ENCODE assay signal across 10 cellular contexts in the genomic region with DNA sequence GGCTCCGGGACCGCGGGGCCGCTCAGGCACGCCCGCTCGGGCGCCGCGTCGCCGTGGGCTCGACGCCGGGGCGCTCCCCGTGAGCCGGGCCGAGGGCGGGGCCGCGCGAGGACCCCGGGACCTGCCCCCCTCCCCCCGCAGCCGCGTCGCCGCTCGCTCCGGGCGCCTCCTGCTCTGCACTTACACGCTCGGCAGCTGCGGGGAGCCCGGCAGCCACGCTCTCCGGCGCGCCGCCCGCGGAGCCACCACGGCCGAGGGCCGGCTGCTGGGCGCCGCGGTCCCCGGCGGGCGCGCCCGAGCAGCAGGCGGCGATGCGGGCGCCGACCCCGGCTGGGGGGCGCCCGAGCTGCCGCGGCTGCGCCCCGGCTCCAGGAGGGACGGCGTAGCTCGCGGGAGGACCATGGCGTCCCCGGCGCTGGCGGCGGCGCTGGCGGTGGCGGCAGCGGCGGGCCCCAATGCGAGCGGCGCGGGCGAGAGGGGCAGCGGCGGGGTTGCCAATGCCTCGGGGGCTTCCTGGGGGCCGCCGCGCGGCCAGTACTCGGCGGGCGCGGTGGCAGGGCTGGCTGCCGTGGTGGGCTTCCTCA. TPM values are rescaled to one million over a fixed set of nuclear protein-coding genes. Genes with fewer than 3 reads are reported as not detected.
DNase-seq lines count a peak whose midpoint lies in the region; ATAC-seq, FAIRE-seq and TF ChIP-seq lines count a peak whose summit lies in the region.
"Had no signal": no experiment of that assay in that cellular context is flagged by ENCODE, and none has a peak within 500 bp of the region (broad histone marks: within the 10 kb centered on the region; RNA-seq: fewer than 3 reads in every experiment).

Gene ADRA2C (plus strand): TSS at position 179 of the 584 bp plus-strand sequence. CDS start 222 bp downstream, at position 401.

- H3K4me3 Mint-ChIP-seq in activated CD8-positive, alpha-beta memory T cell treated with anti-CD3 and anti-CD28 coated beads, Interleukin-2, amount 10 ng/mL, durations not matched to agents 7 days and 5 days = peak within 1 kb of the TSS; percentile 45

- WGBS in liver = 3% methylated on average over 97 of the region's 97 CpGs

- CTCF ChIA-PET in activated CD8-positive, alpha-beta memory T cell treated with anti-CD3 and anti-CD28 coated beads, Interleukin-2, amount 10 ng/mL, durations not matched to agents 7 days and 5 days (lab: Charles Lee) = no interaction called here

- H3K27ac Mint-ChIP-seq in activated CD8-positive, alpha-beta memory T cell treated with anti-CD3 and anti-CD28 coated beads, Interleukin-2, amount 10 ng/mL, durations not matched to agents 7 days and 5 days = peak within 1 kb of the TSS; percentile 34

- ATAC-seq in activated CD8-positive, alpha-beta memory T cell treated with anti-CD3 and anti-CD28 coated beads, Interleukin-2, amount 10 ng/mL, durations not matched to agents 7 days and 5 days = no peak
- ATAC-seq in GM21576 (IDR thresholded peaks at IDR 0.05; ENCODE audit: unreplicated experiment) = no peak
- no peak for ATAC-seq in HG02970 (IDR thresholded peaks at IDR 0.05; ENCODE audit: low FRiP score, unreplicated experiment)

- no peak for TF ChIP-seq CTCF in liver (IDR thresholded peaks at IDR 0.05; ENCODE audit: low read depth, low read length, missing input control)

- H3K27me3 Mint-ChIP-seq in activated CD8-positive, alpha-beta memory T cell treated with anti-CD3 and anti-CD28 coated beads, Interleukin-2, amount 10 ng/mL, durations not matched to agents 7 days and 5 days = peaks cover 35% of the 10 kb centered on the region

- H3K9ac ChIP-seq in liver (ENCODE audit: low read depth in 1 of 2, low read length in 2 of 2) = no peak within 1 kb of the TSS

- peaks cover 8% of the 10 kb centered on the region for H3K4me1 Mint-ChIP-seq in activated CD8-positive, alpha-beta memory T cell treated with anti-CD3 and anti-CD28 coated beads, Interleukin-2, amount 10 ng/mL, durations not matched to agents 7 days and 5 days

- TF ChIP-seq RAD21 in liver (IDR thresholded peaks at IDR 0.05) = no peak

- FAIRE-seq in urothelium cell line (lab: Jason Lieb, UNC) = no peak

- no peak within 1 kb of the TSS for H3K27ac ChIP-seq in liver (ENCODE audit: low read depth in 1 of 2, low read length in 2 of 2)

- peaks cover 6 to 15% (median 9%) of the 10 kb centered on the region in 4 donors for H3K4me1 ChIP-seq in liver (ENCODE audit: control insufficient read depth in 4 of 4, insufficient read depth in 4 of 4, low read length in 3 of 4)

- peaks cover 3% of the 10 kb centered on the region for H3K36me3 Mint-ChIP-seq in activated CD8-positive, alpha-beta memory T cell treated with anti-CD3 and anti-CD28 coated beads, Interleukin-2, amount 10 ng/mL, durations not matched to agents 7 days and 5 days

- no peaks in the 10 kb centered on the region for H3K36me3 ChIP-seq in liver (ENCODE audit: control insufficient read depth in 4 of 4, insufficient read depth in 3 of 4, low read depth in 1 of 4, low read length in 3 of 4)

- no peaks in the 10 kb centered on the region for H3K9me3 ChIP-seq in liver (ENCODE audit: control insufficient read depth in 4 of 4, low read length in 3 of 4)

- in situ Hi-C loops in T47D (cut with HindIII; ENCODE audit: low pct_unique_long_range_greater_than_20kb, low sequenced_read_pairs) = no loop called here

- H3K9me3 Mint-ChIP-seq in activated CD8-positive, alpha-beta memory T cell treated with anti-CD3 and anti-CD28 coated beads, Interleukin-2, amount 10 ng/mL, durations not matched to agents 7 days and 5 days (ENCODE audit: low read depth) = no peaks in the 10 kb centered on the region

- no peak for DNase-seq in activated CD8-positive, alpha-beta memory T cell treated with anti-CD3 and anti-CD28 coated beads, Interleukin-2, amount 10 ng/mL, durations not matched to agents 7 days and 5 days
- DNase-seq in activated CD8-positive, alpha-beta memory T cell treated with anti-CD3 and anti-CD28 coated beads, Interleukin-2, amount 50 U/mL, for 48 hours = no peak
- DNase-seq in T47D (ENCODE audit: low read depth in 1 of 2, low spot score in 1 of 2) (peak; percentile 70 to 86), urothelium cell line (ENCODE audit: low spot score) (peak; percentile 66), COLO829 (ENCODE audit: low spot score) (no peak)
- DNase-seq: GF-D8; stimulated activated naive CD4-positive, alpha-beta T cell had no signal

- peak within 1 kb of the TSS in 2 of 3 donors; percentile 17 to 50 for H3K4me3 ChIP-seq in liver (ENCODE audit: low read depth in 1 of 3, low read length in 3 of 3)

- H3K27me3 ChIP-seq in liver (ENCODE audit: control insufficient read depth in 4 of 4, insufficient read depth in 4 of 4, low read length in 3 of 4) = peaks cover 0 to 7% (median 4%) of the 10 kb centered on the region in 4 donors

TF ChIP-seq in liver, 16 proteins besides CTCF, POLR2A, EP300 and RAD21:
- TF ChIP-seq, protein P1, sequence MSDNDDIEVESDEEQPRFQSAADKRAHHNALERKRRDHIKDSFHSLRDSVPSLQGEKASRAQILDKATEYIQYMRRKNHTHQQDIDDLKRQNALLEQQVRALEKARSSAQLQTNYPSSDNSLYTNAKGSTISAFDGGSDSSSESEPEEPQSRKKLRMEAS (IDR thresholded peaks at IDR 0.05) = no peak
- TF ChIP-seq EGR1 (IDR thresholded peaks at IDR 0.05; ENCODE audit: low read depth in 2 of 2) (no peak), SP1 (IDR thresholded peaks at IDR 0.05) (no peak), REST (IDR thresholded peaks at IDR 0.05) (no peak), HNF4A (conservative IDR thresholded peaks at IDR 0.05) (no peak), GABPA (IDR thresholded peaks at IDR 0.05 in 1 of 2, conservative IDR thresholded peaks at IDR 0.05 in 1 of 2) (no peak), ATF3 (IDR thresholded peaks at IDR 0.05) (no peak), FOXA2 (IDR thresholded peaks at IDR 0.05) (no peak), JUND (IDR thresholded peaks at IDR 0.05) (no peak), HNF4G (IDR thresholded peaks at IDR 0.05) (no peak), NR2F2 (IDR thresholded peaks at IDR 0.05) (no peak), FOXA1 (IDR thresholded peaks at IDR 0.05) (no peak), YY1 (IDR thresholded peaks at IDR 0.05) (no peak), RXRA (IDR thresholded peaks at IDR 0.05) (no peak), TAF1 (conservative IDR thresholded peaks at IDR 0.05) (no peak)
- TF ChIP-seq, protein P2, sequence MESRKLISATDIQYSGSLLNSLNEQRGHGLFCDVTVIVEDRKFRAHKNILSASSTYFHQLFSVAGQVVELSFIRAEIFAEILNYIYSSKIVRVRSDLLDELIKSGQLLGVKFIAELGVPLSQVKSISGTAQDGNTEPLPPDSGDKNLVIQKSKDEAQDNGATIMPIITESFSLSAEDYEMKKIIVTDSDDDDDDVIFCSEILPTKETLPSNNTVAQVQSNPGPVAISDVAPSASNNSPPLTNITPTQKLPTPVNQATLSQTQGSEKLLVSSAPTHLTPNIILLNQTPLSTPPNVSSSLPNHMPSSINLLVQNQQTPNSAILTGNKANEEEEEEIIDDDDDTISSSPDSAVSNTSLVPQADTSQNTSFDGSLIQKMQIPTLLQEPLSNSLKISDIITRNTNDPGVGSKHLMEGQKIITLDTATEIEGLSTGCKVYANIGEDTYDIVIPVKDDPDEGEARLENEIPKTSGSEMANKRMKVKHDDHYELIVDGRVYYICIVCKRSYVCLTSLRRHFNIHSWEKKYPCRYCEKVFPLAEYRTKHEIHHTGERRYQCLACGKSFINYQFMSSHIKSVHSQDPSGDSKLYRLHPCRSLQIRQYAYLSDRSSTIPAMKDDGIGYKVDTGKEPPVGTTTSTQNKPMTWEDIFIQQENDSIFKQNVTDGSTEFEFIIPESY (IDR thresholded peaks at IDR 0.05) = no peak
TF ChIP-seq in liver: peak in this region for 0.

RNA-seq across cellular contexts. Expression of gene ADRA2C, which starts in this region (rescaled TPM):
- total RNA-seq in activated CD8-positive, alpha-beta memory T cell treated with anti-CD3 and anti-CD28 coated beads, Interleukin-2, amount 10 ng/mL, durations not matched to agents 7 days and 5 days = not detected
- total RNA-seq in liver = 1 to 10 TPM in 1 of 2 donors, under 1 TPM in 1; 0.19 to 1.1 TPM
- polyA plus RNA-seq in liver = under 1 TPM in 1 of 2 donors, not detected in 1; 0.28 TPM

Comparison
In these comparisons a context has a peak if more than half of its experiments do, and no peak if none do; other contexts are left out.
1. DNase-seq: peak in T47D (2 of 2) and urothelium cell line (single experiment); none in activated CD8-positive, alpha-beta memory T cell treated with anti-CD3 and anti-CD28 coated beads, Interleukin-2, amount 10 ng/mL, durations not matched to agents 7 days and 5 days (single experiment), activated CD8-positive, alpha-beta memory T cell treated with anti-CD3 and anti-CD28 coated beads, Interleukin-2, amount 50 U/mL, for 48 hours (single experiment) and COLO829 (single experiment).